ENCODE assay signal across 9 cellular contexts in genomic region chr2:238127165-238128060, GRCh38. TPM values are rescaled to one million over a fixed set of nuclear protein-coding genes. Genes with fewer than 3 reads are reported as not detected.
A peak's percentile ranks its signal among the peaks of the same experiment; 100 is the strongest.
DNase-seq lines count a peak whose midpoint lies in the region; ATAC-seq and TF ChIP-seq lines count a peak whose summit lies in the region.
"Had no signal": no experiment of that assay in that cellular context is flagged by ENCODE, and none has a peak within 500 bp of the region (broad histone marks: within the 10 kb centered on the region; RNA-seq: fewer than 3 reads in every experiment).

No MANE protein-coding gene starts in this region.

- peak overlapping the region; percentile 38 for H3K4me3 ChIP-seq in AG04449 (ENCODE audit: low read depth, low read length)
- H3K4me3 ChIP-seq in ascending aorta, result no peak overlapping the region
- no peak overlapping the region for H3K4me3 ChIP-seq in lower lobe of right lung

- H3K4me1 ChIP-seq in ascending aorta (no peaks in the 10 kb centered on the region), lower lobe of right lung (no peaks in the 10 kb centered on the region)

- TF ChIP-seq CTCF in AG04449 (IDR thresholded peaks at IDR 0.05; ENCODE audit: insufficient read depth, low read length, missing control alignments), result peak; percentile 37
- peak in 2 of 3 experiments; percentile 7 to 20 for TF ChIP-seq CTCF in ascending aorta (IDR thresholded peaks at IDR 0.05)
- no peak for TF ChIP-seq CTCF in lower lobe of right lung (IDR thresholded peaks at IDR 0.05)

- H3K9me3 ChIP-seq in ascending aorta (no peaks in the 10 kb centered on the region), lower lobe of right lung (no peaks in the 10 kb centered on the region)

- DNase-seq in AG04449 (ENCODE audit: low read depth, low spot score), result no peak
- DNase-seq in ascending aorta (ENCODE audit: low spot score in 2 of 2), result no peak
- peak; percentile 42 for DNase-seq in lower lobe of right lung
- DNase-seq in T-helper 9 cell, result no peak
- no peak for DNase-seq in amniotic stem cell (lab: John Stamatoyannopoulos, UW)
- DNase-seq: activated CD8-positive, alpha-beta memory T cell treated with anti-CD3 and anti-CD28 coated beads for 24 hours had no signal

- POLR2A ChIA-PET in AG04449 (lab: Yijun Ruan, JAX), result interaction anchor here (0.8 kb wide), 1 partner anchor 37 kb away, joined by 3 read pairs; no protein-coding TSS in a partner anchor

- H3K27ac ChIP-seq in ascending aorta, result no peak overlapping the region
- H3K27ac ChIP-seq in lower lobe of right lung, result no peak overlapping the region

- intact Hi-C loops in ascending aorta (cut with DNase I), result no loop called here
- intact Hi-C loops in lower lobe of right lung (cut with DNase I), result no loop called here

- peak; percentile 62 for ATAC-seq in GM21825 (IDR thresholded peaks at IDR 0.05; ENCODE audit: unreplicated experiment)
- ATAC-seq in lower lobe of right lung, result peak; percentile 27 to 76
- ATAC-seq in HG02970 (IDR thresholded peaks at IDR 0.05; ENCODE audit: low FRiP score, unreplicated experiment), result no peak
- ATAC-seq in HG03025 (IDR thresholded peaks at IDR 0.05; ENCODE audit: low FRiP score, unreplicated experiment), result no peak

- H3K36me3 ChIP-seq in ascending aorta, result no peaks in the 10 kb centered on the region
- no peaks in the 10 kb centered on the region for H3K36me3 ChIP-seq in lower lobe of right lung

- CTCF ChIA-PET in AG04449 (lab: Yijun Ruan, JAX), result interaction anchor here (0.6 to 2.0 kb wide), 3 partner anchors 10 to 135 kb away, joined by 3 to 13 read pairs (median 3); partner anchors contain the start of gene KLHL30

- H3K27me3 ChIP-seq in ascending aorta (no peaks in the 10 kb centered on the region), lower lobe of right lung (ENCODE audit: low read depth) (no peaks in the 10 kb centered on the region)

RNA-seq across cellular contexts. Expression of gene KLHL30, which starts 11.1 kb away (rescaled TPM):
- 28.2 TPM for total RNA-seq in ascending aorta
- 0.71 TPM for total RNA-seq in lower lobe of right lung

RNA-seq across cellular contexts. Expression of gene ESPNL, which starts 27.3 kb away (rescaled TPM):
- total RNA-seq in ascending aorta (not detected), lower lobe of right lung (0.09 TPM)

RNA-seq across cellular contexts. Expression of gene ERFE, which starts 31.4 kb away (rescaled TPM):
- 3.3 TPM for total RNA-seq in ascending aorta
- not detected for total RNA-seq in lower lobe of right lung

Comparison
In these comparisons a context has a peak if more than half of its experiments do, and no peak if none do; other contexts are left out.
1. ATAC-seq: peak in GM21825 (single experiment) and lower lobe of right lung (2 of 2); none in HG02970 (single experiment) and HG03025 (single experiment).
2. RNA of gene KLHL30, which starts 11.1 kb away (total RNA-seq): 28.2 TPM in ascending aorta (single experiment); 0.71 TPM in lower lobe of right lung (single experiment); every median in the first group is over 10 times any median in the second.